12 cellular contexts compared by ENCODE assay signal in the genomic region with DNA sequence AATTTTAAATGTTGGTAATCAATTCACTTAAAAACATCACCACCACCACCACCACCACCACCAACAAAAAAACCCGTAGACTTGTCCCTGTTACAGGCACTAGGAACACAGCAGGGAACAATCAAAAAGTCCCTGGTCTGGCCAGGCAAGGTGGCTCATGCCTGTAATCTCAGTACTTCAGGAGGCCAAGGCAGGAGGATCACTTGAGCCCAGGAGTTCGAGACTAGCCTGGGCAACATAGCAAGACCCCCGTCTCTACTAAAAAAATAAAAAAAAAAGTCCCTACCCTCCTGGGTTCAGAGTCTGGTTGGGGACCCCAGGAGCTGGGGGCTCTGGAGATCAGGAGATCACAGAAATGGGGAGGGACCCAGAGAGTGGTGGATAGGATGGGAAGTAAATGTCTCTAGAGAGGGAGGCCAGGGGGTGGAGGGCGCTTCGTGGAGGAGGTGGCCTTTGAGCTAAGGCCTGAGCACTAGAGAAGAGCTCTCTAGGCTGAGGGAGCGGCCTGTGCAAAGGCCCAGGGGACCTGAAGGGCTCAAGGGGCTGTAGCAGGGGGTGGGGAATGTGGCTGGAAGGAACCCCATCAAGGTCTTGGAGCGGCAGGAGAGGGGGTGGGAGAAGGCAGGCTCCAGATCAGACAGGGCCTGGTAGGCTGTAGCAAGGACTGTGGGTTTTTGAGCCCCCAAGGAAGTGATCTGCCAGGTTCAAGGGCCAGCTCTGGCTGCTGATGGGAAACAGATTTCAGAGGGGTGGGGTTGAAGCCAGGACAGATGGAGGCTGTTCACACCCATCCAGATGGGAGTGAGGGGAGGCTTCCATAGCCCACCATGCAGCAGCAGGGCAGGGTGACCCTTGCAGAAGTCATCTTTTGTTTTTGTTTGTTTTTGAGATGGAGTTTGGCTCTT. TPM values are rescaled to one million over a fixed set of nuclear protein-coding genes. Genes with fewer than 3 reads are reported as not detected.
DNase-seq lines count a peak whose midpoint lies in the region; ATAC-seq and TF ChIP-seq lines count a peak whose summit lies in the region.
"Had no signal": no experiment of that assay in that cellular context is flagged by ENCODE, and none has a peak within 500 bp of the region (broad histone marks: within the 10 kb centered on the region; RNA-seq: fewer than 3 reads in every experiment).

No MANE protein-coding gene starts in this region.

- no peaks in the 10 kb centered on the region for H3K27me3 Mint-ChIP-seq in T-helper 2 cell treated with Interferon-gamma antibody and Interleukin-4, amounts not matched to agents 5 μg/mL and 100 μg/mL, for 36 hours (ENCODE audit: low read depth)
- no peaks in the 10 kb centered on the region for H3K27me3 Mint-ChIP-seq in activated naive CD8-positive, alpha-beta T cell treated with anti-CD3 and anti-CD28 coated beads for 36 hours
- H3K27me3 Mint-ChIP-seq in natural killer cell treated with Interleukin-12 subunit alpha and Interleukin-12 subunit beta and Interleukin-15 and Interleukin-18, amount 100 ng/mL, for 72 hours, result no peaks in the 10 kb centered on the region

- TF ChIP-seq CTCF in GM20000 (IDR thresholded peaks at IDR 0.05; ENCODE audit: extremely low read depth, missing control alignments), result no peak

- no peak overlapping the region for H3K4me3 Mint-ChIP-seq in T-helper 2 cell treated with Interferon-gamma antibody and Interleukin-4, amounts not matched to agents 5 μg/mL and 100 μg/mL, for 36 hours
- H3K4me3 Mint-ChIP-seq in activated naive CD8-positive, alpha-beta T cell treated with anti-CD3 and anti-CD28 coated beads for 36 hours, result no peak overlapping the region
- no peak overlapping the region for H3K4me3 Mint-ChIP-seq in natural killer cell treated with Interleukin-12 subunit alpha and Interleukin-12 subunit beta and Interleukin-15 and Interleukin-18, amount 100 ng/mL, for 72 hours

- H3K36me3 Mint-ChIP-seq in T-helper 2 cell treated with Interferon-gamma antibody and Interleukin-4, amounts not matched to agents 5 μg/mL and 100 μg/mL, for 36 hours (ENCODE audit: low read depth), result peaks cover 48% of the 10 kb centered on the region
- H3K36me3 Mint-ChIP-seq in activated naive CD8-positive, alpha-beta T cell treated with anti-CD3 and anti-CD28 coated beads for 36 hours, result peaks cover 61% of the 10 kb centered on the region
- H3K36me3 Mint-ChIP-seq in natural killer cell treated with Interleukin-12 subunit alpha and Interleukin-12 subunit beta and Interleukin-15 and Interleukin-18, amount 100 ng/mL, for 72 hours, result peaks cover 6% of the 10 kb centered on the region

- H3K4me1 Mint-ChIP-seq in T-helper 2 cell treated with Interferon-gamma antibody and Interleukin-4, amounts not matched to agents 5 μg/mL and 100 μg/mL, for 36 hours (ENCODE audit: low read depth), result peaks cover 26% of the 10 kb centered on the region
- peaks cover 78% of the 10 kb centered on the region for H3K4me1 Mint-ChIP-seq in activated naive CD8-positive, alpha-beta T cell treated with anti-CD3 and anti-CD28 coated beads for 36 hours
- peaks cover 51 to 57% of the 10 kb centered on the region in 2 donors for H3K4me1 Mint-ChIP-seq in natural killer cell treated with Interleukin-12 subunit alpha and Interleukin-12 subunit beta and Interleukin-15 and Interleukin-18, amount 100 ng/mL, for 72 hours (ENCODE audit: low read depth in 2 of 2)

- DNase-seq in T-helper 2 cell treated with Interferon-gamma antibody and Interleukin-4, amounts not matched to agents 5 μg/mL and 100 μg/mL, for 36 hours (ENCODE audit: low spot score), result no peak
- DNase-seq in T-helper 2 cell (no peak), GM20000 (ENCODE audit: low spot score) (peak; percentile 12), SHP77 (lab: John Stamatoyannopoulos, UW) (no peak), GOT3 (lab: John Stamatoyannopoulos, UW) (no peak)
- DNase-seq in activated naive CD8-positive, alpha-beta T cell treated with anti-CD3 and anti-CD28 coated beads for 36 hours, result no peak
- DNase-seq in natural killer cell treated with Interleukin-12 subunit alpha and Interleukin-12 subunit beta and Interleukin-15 and Interleukin-18, amount 100 ng/mL, for 72 hours (ENCODE audit: low spot score), result no peak
- DNase-seq: gastrocnemius medialis, NCI-H1105, NCI-H774, upper lobe of left lung had no signal

- no peak for ATAC-seq in natural killer cell treated with Interleukin-12 subunit alpha and Interleukin-12 subunit beta and Interleukin-15 and Interleukin-18, amount 100 ng/mL, for 72 hours
- no peak for ATAC-seq in HG02610 (IDR thresholded peaks at IDR 0.05; ENCODE audit: unreplicated experiment)
- ATAC-seq: gastrocnemius medialis had no signal

- peak overlapping the region; percentile 69 for H3K27ac Mint-ChIP-seq in T-helper 2 cell treated with Interferon-gamma antibody and Interleukin-4, amounts not matched to agents 5 μg/mL and 100 μg/mL, for 36 hours
- H3K27ac Mint-ChIP-seq in activated naive CD8-positive, alpha-beta T cell treated with anti-CD3 and anti-CD28 coated beads for 36 hours, result peak overlapping the region; percentile 90
- peak overlapping the region; percentile 74 to 81 for H3K27ac Mint-ChIP-seq in natural killer cell treated with Interleukin-12 subunit alpha and Interleukin-12 subunit beta and Interleukin-15 and Interleukin-18, amount 100 ng/mL, for 72 hours

- no peaks in the 10 kb centered on the region for H3K9me3 Mint-ChIP-seq in T-helper 2 cell treated with Interferon-gamma antibody and Interleukin-4, amounts not matched to agents 5 μg/mL and 100 μg/mL, for 36 hours
- H3K9me3 Mint-ChIP-seq in activated naive CD8-positive, alpha-beta T cell treated with anti-CD3 and anti-CD28 coated beads for 36 hours, result no peaks in the 10 kb centered on the region
- no peaks in the 10 kb centered on the region for H3K9me3 Mint-ChIP-seq in natural killer cell treated with Interleukin-12 subunit alpha and Interleukin-12 subunit beta and Interleukin-15 and Interleukin-18, amount 100 ng/mL, for 72 hours

RNA-seq across cellular contexts. Expression of a gene that starts 24.8 kb away (rescaled TPM):
- total RNA-seq in activated naive CD8-positive, alpha-beta T cell treated with anti-CD3 and anti-CD28 coated beads for 36 hours, result 10 to 100 TPM; 27.7 to 29.1 TPM
- 10 to 100 TPM; 41.8 to 71.7 TPM for total RNA-seq in natural killer cell treated with Interleukin-12 subunit alpha and Interleukin-12 subunit beta and Interleukin-15 and Interleukin-18, amount 100 ng/mL, for 72 hours

RNA-seq across cellular contexts. Expression of a gene that starts 38.2 kb away (rescaled TPM):
- total RNA-seq in activated naive CD8-positive, alpha-beta T cell treated with anti-CD3 and anti-CD28 coated beads for 36 hours, result 100 to 1,000 TPM; 187 to 193 TPM
- total RNA-seq in natural killer cell treated with Interleukin-12 subunit alpha and Interleukin-12 subunit beta and Interleukin-15 and Interleukin-18, amount 100 ng/mL, for 72 hours, result 100 to 1,000 TPM; 452 to 479 TPM
